In the genomic region with DNA sequence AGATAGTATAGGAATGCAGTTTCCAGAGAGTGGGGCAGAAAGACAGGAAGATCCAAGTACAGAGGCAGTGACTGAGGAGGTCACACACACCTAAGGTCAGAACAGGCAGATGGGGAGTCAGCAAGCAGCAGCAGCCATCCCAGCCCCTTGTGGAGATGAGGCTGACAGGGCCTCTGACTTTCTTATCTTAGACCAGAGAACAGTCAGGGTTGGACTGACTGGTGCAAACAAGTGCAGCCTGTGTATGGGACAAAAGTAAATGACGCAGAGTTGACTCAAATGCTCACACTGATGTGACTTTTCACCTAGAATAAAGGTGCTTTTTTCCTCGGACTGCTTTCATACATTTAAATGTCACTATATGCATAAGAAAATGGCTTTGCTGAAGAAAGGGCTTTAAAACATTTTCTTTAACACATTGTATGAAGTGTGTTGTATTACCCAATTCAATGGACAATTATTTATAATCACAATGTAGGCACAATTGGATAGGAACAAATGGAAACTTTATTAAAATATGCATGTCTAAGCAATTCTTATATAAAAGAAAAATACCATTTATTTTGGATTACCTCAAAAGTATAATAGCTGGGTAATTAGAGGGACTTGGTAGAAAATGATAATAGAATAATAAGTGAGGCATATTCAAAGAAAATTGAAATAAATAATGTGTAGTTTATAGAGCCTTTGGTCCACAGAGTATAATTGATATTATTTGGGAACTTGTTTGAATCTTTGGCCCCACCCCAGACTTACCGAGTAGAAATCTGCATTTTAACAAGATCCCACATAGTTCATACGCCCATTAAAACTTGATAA, we compare ENCODE assay signal across 30 cellular contexts.
"Had no signal": no experiment of that assay in that cellular context is flagged by ENCODE, and none has a peak within 500 bp of the region (broad histone marks: within the 10 kb centered on the region; RNA-seq: fewer than 3 reads in every experiment).

No MANE protein-coding gene starts in this region.

- H3K27ac ChIP-seq: brain microvascular endothelial cell, PC-9, RWPE1, SK-N-MC, WERI-Rb-1 had no signal

- H3K36me3 Mint-ChIP-seq: activated naive CD8-positive, alpha-beta T cell treated with anti-CD3 and anti-CD28 coated beads for 36 hours had no signal

- DNase-seq: activated CD4-positive, alpha-beta T cell treated with anti-CD3 and anti-CD28 coated beads, Interleukin-2, amount 10 ng/mL, durations not matched to agents 24 days and 14 days; activated CD4-positive, alpha-beta T cell treated with anti-CD3 and anti-CD28 coated beads, Interleukin-2, amount 50 U/mL, for 4 hours; activated CD8-positive, alpha-beta T cell treated with anti-CD3 and anti-CD28 coated beads for 36 hours; activated effector memory CD4-positive, alpha-beta T cell treated with anti-CD3 and anti-CD28 coated beads, Interleukin-2, amount 50 U/mL, for 16 hours; activated naive CD4-positive, alpha-beta T cell; activated naive CD4-positive, alpha-beta T cell treated with anti-CD3 and anti-CD28 coated beads, Interleukin-2, amount 50 U/mL, for 16 hours; activated naive CD8-positive, alpha-beta T cell treated with anti-CD3 and anti-CD28 coated beads for 36 hours; activated T-cell treated with anti-CD3 and anti-CD28 coated beads, Interleukin-2, amount 50 U/mL, for 1 hour; activated T-cell treated with anti-CD3 and anti-CD28 coated beads, Interleukin-2, amount 50 U/mL, for 72 hours; amniotic stem cell; aorta; brain microvascular endothelial cell; central memory CD4-positive, alpha-beta T cell; Karpas-422; NCI-H1105; NCI-H1417 treated with DMSO at 0.1 percent for 48 hours; NCI-H1694; NCI-H1930; NCI-H2081 treated with DMSO at 0.1 percent for 48 hours; NCI-H526; NCI-H748 treated with DMSO at 0.1 percent for 48 hours; NK-92 treated with Interleukin-12 subunit alpha and Interleukin-12 subunit beta, amount 100 ng/mL, for 24 hours; PC-9; Right ventricle myocardium superior; T1000; WERI-Rb-1 had no signal

- H3K9me3 Mint-ChIP-seq: activated CD4-positive, alpha-beta T cell treated with anti-CD3 and anti-CD28 coated beads, Interleukin-2, amount 10 ng/mL, durations not matched to agents 24 days and 14 days; activated CD8-positive, alpha-beta T cell treated with anti-CD3 and anti-CD28 coated beads for 36 hours; activated T-helper 17 cell treated with anti-CD3 and anti-CD28 coated beads, Interleukin-2, amount 50 U/mL, for 72 hours had no signal

- H2AFZ ChIP-seq: PC-9 had no signal

- H3K36me3 ChIP-seq: brain microvascular endothelial cell, WERI-Rb-1 had no signal

- FAIRE-seq: RCC 7860 had no signal

- ATAC-seq: activated CD8-positive, alpha-beta T cell treated with anti-CD3 and anti-CD28 coated beads for 36 hours; activated T-cell treated with anti-CD3 and anti-CD28 coated beads, Interleukin-2, amount 50 U/mL, for 72 hours; activated T-helper 17 cell treated with anti-CD3 and anti-CD28 coated beads, Interleukin-2, amount 50 U/mL, for 72 hours had no signal

- H3K27me3 ChIP-seq: brain microvascular endothelial cell had no signal

- H3K27ac Mint-ChIP-seq: activated CD4-positive, alpha-beta T cell treated with anti-CD3 and anti-CD28 coated beads, Interleukin-2, amount 10 ng/mL, durations not matched to agents 24 days and 14 days; activated CD8-positive, alpha-beta T cell treated with anti-CD3 and anti-CD28 coated beads for 36 hours; activated T-cell treated with anti-CD3 and anti-CD28 coated beads, Interleukin-2, amount 50 U/mL, for 72 hours; activated T-helper 17 cell treated with anti-CD3 and anti-CD28 coated beads, Interleukin-2, amount 50 U/mL, for 72 hours had no signal

- H3K27me3 Mint-ChIP-seq: activated CD4-positive, alpha-beta T cell treated with anti-CD3 and anti-CD28 coated beads, Interleukin-2, amount 10 ng/mL, durations not matched to agents 24 days and 14 days; activated CD8-positive, alpha-beta T cell treated with anti-CD3 and anti-CD28 coated beads for 36 hours had no signal

- H3K4me1 Mint-ChIP-seq: activated CD4-positive, alpha-beta T cell treated with anti-CD3 and anti-CD28 coated beads, Interleukin-2, amount 10 ng/mL, durations not matched to agents 24 days and 14 days; activated T-helper 17 cell treated with anti-CD3 and anti-CD28 coated beads, Interleukin-2, amount 50 U/mL, for 72 hours had no signal

- H3K4me3 ChIP-seq: PC-9, SK-N-MC had no signal

- H3K4me3 Mint-ChIP-seq: activated CD4-positive, alpha-beta T cell treated with anti-CD3 and anti-CD28 coated beads, Interleukin-2, amount 10 ng/mL, durations not matched to agents 24 days and 14 days; activated CD8-positive, alpha-beta T cell treated with anti-CD3 and anti-CD28 coated beads for 36 hours; activated naive CD8-positive, alpha-beta T cell treated with anti-CD3 and anti-CD28 coated beads for 36 hours; activated T-cell treated with anti-CD3 and anti-CD28 coated beads, Interleukin-2, amount 50 U/mL, for 72 hours; activated T-helper 17 cell treated with anti-CD3 and anti-CD28 coated beads, Interleukin-2, amount 50 U/mL, for 72 hours had no signal

- H3K4me2 ChIP-seq: PC-9 had no signal
